ENCODE assay signal across 10 cellular contexts in the genomic region with DNA sequence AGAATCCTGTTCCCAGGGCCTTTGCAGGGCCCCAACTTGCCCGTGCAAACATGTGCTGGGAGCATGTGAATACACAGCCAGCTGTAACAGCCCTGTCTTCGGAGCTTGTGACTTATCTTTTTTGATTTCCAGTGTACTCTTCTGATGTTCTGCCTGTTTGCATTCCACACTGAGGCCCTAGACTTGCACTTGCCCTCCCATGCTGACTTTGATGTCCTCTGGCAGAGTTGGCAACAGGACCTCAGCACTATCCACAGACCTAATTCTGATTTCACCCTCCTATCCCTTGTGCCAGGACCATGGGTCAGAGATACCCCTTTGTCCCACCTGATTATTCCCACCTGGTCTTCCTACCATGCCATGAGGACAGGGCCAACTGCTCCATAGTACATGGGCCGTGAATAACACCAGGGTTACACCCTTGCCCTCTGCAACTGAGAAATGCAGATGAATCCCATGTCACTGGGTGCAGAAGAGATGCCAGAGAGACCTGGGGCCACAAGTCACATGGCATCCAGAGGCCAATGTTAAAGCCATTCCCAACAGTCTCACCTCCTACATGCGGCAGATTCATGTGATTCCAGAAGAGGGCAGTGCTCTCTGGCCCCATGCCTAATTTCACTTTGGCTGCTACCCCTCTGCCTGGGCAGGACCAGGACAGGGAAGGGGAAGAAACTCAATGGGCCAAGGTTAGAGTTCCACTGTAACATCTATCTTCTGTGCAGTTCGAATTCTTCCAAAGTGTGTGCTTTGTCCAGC. TPM values are rescaled to one million over a fixed set of nuclear protein-coding genes. Genes with fewer than 3 reads are reported as not detected.
DNase-seq lines count a peak whose midpoint lies in the region; ATAC-seq and TF ChIP-seq lines count a peak whose summit lies in the region.
"Had no signal": no experiment of that assay in that cellular context is flagged by ENCODE, and none has a peak within 500 bp of the region (broad histone marks: within the 10 kb centered on the region; RNA-seq: fewer than 3 reads in every experiment).

No MANE protein-coding gene starts in this region.

- no peak overlapping the region for H3K4me3 Mint-ChIP-seq in T-helper 2 cell treated with Interferon-gamma antibody and Interleukin-4, amounts not matched to agents 5 μg/mL and 100 μg/mL, for 36 hours

- peak; percentile 10 to 62 (median 55) for TF ChIP-seq CTCF in body of pancreas (IDR thresholded peaks at IDR 0.05)
- peak; percentile 36 to 47 (median 37) for TF ChIP-seq CTCF in right lobe of liver (IDR thresholded peaks at IDR 0.05)

- 63 to 65% methylated on average over 5 of the region's 5 CpGs for WGBS in body of pancreas, 2 donors
- WGBS in right lobe of liver (ENCODE audit: insufficient coverage, low coverage, low lambda C conversion rate, missing lambda C conversion rate), result 60% methylated on average over 3 of the region's 5 CpGs

- no peaks in the 10 kb centered on the region for H3K9me3 ChIP-seq in body of pancreas
- H3K9me3 ChIP-seq in right lobe of liver, result no peaks in the 10 kb centered on the region

- H3K36me3 ChIP-seq in body of pancreas (replicated peaks in 1 of 2; ENCODE audit: insufficient read depth in 1 of 2, low read depth in 2 of 2), result peaks cover 0 to 4% of the 10 kb centered on the region in 2 donors
- no peaks in the 10 kb centered on the region for H3K36me3 ChIP-seq in right lobe of liver

- H3K27ac Mint-ChIP-seq in T-helper 2 cell treated with Interferon-gamma antibody and Interleukin-4, amounts not matched to agents 5 μg/mL and 100 μg/mL, for 36 hours, result no peak overlapping the region

- H3K27ac ChIP-seq in body of pancreas (no peak overlapping the region), right lobe of liver (no peak overlapping the region)

- peak; percentile 63 for ATAC-seq in body of pancreas
- ATAC-seq in right lobe of liver, result peak; percentile 79 to 93 (median 85)

- H3K4me1 ChIP-seq in body of pancreas (no peaks in the 10 kb centered on the region), right lobe of liver (no peaks in the 10 kb centered on the region)

- peak; percentile 41 for DNase-seq in AG20443 (ENCODE audit: low spot score)
- DNase-seq in HuH-7 (ENCODE audit: low spot score), result peak; percentile 30
- peak; percentile 51 to 76 (median 58) for DNase-seq in body of pancreas
- DNase-seq in right lobe of liver, result peak in 2 of 3 donors; percentile 43 to 59
- DNase-seq in NCI-H526 treated with DMSO at 0.1 percent for 48 hours (lab: John Stamatoyannopoulos, UW), result no peak
- DNase-seq in GM19240 (ENCODE audit: insufficient read length, low spot score), result no peak
- DNase-seq in T-helper 2 cell treated with Interferon-gamma antibody and Interleukin-4, amounts not matched to agents 5 μg/mL and 100 μg/mL, for 36 hours (ENCODE audit: low spot score), result no peak
- no peak for DNase-seq in stimulated activated CD4-positive, alpha-beta T cell treated with anti-CD3 and anti-CD28 coated beads, Interleukin-1b, Interleukin-23, amount 100 ng/mL, for 48 hours
- DNase-seq: NCI-H1930, retina had no signal

- TF ChIP-seq POLR2A in body of pancreas (IDR thresholded peaks at IDR 0.05), result no peak
- no peak for TF ChIP-seq POLR2A in right lobe of liver (IDR thresholded peaks at IDR 0.05)

- no peaks in the 10 kb centered on the region for H3K27me3 Mint-ChIP-seq in T-helper 2 cell treated with Interferon-gamma antibody and Interleukin-4, amounts not matched to agents 5 μg/mL and 100 μg/mL, for 36 hours (ENCODE audit: low read depth)

- H3K4me1 Mint-ChIP-seq in T-helper 2 cell treated with Interferon-gamma antibody and Interleukin-4, amounts not matched to agents 5 μg/mL and 100 μg/mL, for 36 hours (ENCODE audit: low read depth), result no peaks in the 10 kb centered on the region

- H3K36me3 Mint-ChIP-seq in T-helper 2 cell treated with Interferon-gamma antibody and Interleukin-4, amounts not matched to agents 5 μg/mL and 100 μg/mL, for 36 hours (ENCODE audit: low read depth), result no peaks in the 10 kb centered on the region

- no peaks in the 10 kb centered on the region for H3K27me3 ChIP-seq in body of pancreas
- H3K27me3 ChIP-seq in right lobe of liver, result no peaks in the 10 kb centered on the region

- no peaks in the 10 kb centered on the region for H3K9me3 Mint-ChIP-seq in T-helper 2 cell treated with Interferon-gamma antibody and Interleukin-4, amounts not matched to agents 5 μg/mL and 100 μg/mL, for 36 hours

- intact Hi-C loops in body of pancreas (cut with DNase I) (no loop called here), right lobe of liver (cut with DNase I) (no loop called here)

- H3K4me3 ChIP-seq in body of pancreas (no peak overlapping the region), right lobe of liver (no peak overlapping the region)

RNA-seq across cellular contexts. Expression of gene SCRN1, which starts 43.0 kb away (rescaled TPM):
- total RNA-seq in body of pancreas (10 to 100 TPM; 20.4 to 30.4 TPM), right lobe of liver (1 to 10 TPM; 1.3 to 2.9 (median 2.0) TPM)

Comparison
In these comparisons a context has a peak if more than half of its experiments do, and no peak if none do; other contexts are left out.
1. DNase-seq: peak in AG20443 (single experiment), HuH-7 (single experiment), body of pancreas (4 of 4) and right lobe of liver (2 of 3); none in NCI-H526 treated with DMSO at 0.1 percent for 48 hours (single experiment), GM19240 (single experiment), T-helper 2 cell treated with Interferon-gamma antibody and Interleukin-4, amounts not matched to agents 5 μg/mL and 100 μg/mL, for 36 hours (single experiment) and stimulated activated CD4-positive, alpha-beta T cell treated with anti-CD3 and anti-CD28 coated beads, Interleukin-1b, Interleukin-23, amount 100 ng/mL, for 48 hours (single experiment).
2. RNA of gene SCRN1, which starts 43.0 kb away (total RNA-seq): 20.4 to 30.4 TPM in body of pancreas; 1.3 to 2.9 TPM in right lobe of liver; every median in the first group is over 4 times any median in the second.